In the genomic region with DNA sequence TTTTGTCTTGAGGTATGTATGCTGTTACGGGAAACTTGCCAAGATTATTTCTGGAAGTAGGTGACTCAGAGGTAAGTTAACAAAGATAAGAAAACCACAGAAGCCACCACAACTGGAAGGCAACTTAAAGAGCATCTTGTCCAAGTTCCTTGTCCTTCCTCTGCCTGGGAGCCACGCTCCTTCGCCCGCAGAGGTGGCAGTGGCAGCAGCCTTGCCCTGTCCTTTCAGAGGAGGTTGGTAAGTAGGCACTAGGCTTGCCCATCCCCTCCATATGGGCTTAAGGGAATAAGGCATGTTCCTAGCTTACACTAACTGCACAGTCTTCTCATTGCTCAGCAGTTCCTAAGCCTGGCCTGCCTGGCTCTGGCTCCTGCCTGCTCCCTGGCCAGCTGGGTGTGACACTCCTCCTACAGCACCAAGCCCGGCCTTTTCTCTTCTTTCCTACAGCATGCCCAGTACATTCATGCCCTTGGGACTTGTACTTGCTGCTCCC, we compare ENCODE assay signal across 9 cellular contexts. TPM values are rescaled to one million over a fixed set of nuclear protein-coding genes. Genes with fewer than 3 reads are reported as not detected.
DNase-seq lines count a peak whose midpoint lies in the region; ATAC-seq, FAIRE-seq and TF ChIP-seq lines count a peak whose summit lies in the region.
"Had no signal": no experiment of that assay in that cellular context is flagged by ENCODE, and none has a peak within 500 bp of the region (broad histone marks: within the 10 kb centered on the region; RNA-seq: fewer than 3 reads in every experiment).

No MANE protein-coding gene starts in this region.

- H3K36me3 ChIP-seq in psoas muscle (ENCODE audit: insufficient read depth in 1 of 2, low read depth in 1 of 2): no peaks in the 10 kb centered on the region

- no peaks in the 10 kb centered on the region for H3K36me3 Mint-ChIP-seq in activated CD4-positive, alpha-beta T cell treated with anti-CD3 and anti-CD28 coated beads, Interleukin-2, amount 10 ng/mL, durations not matched to agents 7 days and 5 days (ENCODE audit: low read depth)

- no peaks in the 10 kb centered on the region for H3K9me3 ChIP-seq in psoas muscle

- H3K4me1 Mint-ChIP-seq in activated CD4-positive, alpha-beta T cell treated with anti-CD3 and anti-CD28 coated beads, Interleukin-2, amount 10 ng/mL, durations not matched to agents 7 days and 5 days: peaks cover 22% of the 10 kb centered on the region

- ATAC-seq in psoas muscle: peak in 3 of 4 donors; percentile 32 to 38 (median 33)

- no peak for TF ChIP-seq CTCF in epithelial cell of proximal tubule (conservative IDR thresholded peaks at IDR 0.05; ENCODE audit: low read depth, low read length)
- no peak for TF ChIP-seq CTCF in psoas muscle (IDR thresholded peaks at IDR 0.05)

- DNase-seq in ELR (ENCODE audit: low read depth): peak; percentile 93
- DNase-seq in RCC 7860 (ENCODE audit: low spot score): peak; percentile 95
- DNase-seq in epithelial cell of proximal tubule (ENCODE audit: low read depth): peak; percentile 27
- no peak for DNase-seq in psoas muscle
- no peak for DNase-seq in putamen (ENCODE audit: low spot score)
- no peak for DNase-seq in NCI-H1048 (lab: John Stamatoyannopoulos, UW)
- DNase-seq in ecto neural progenitor cell (ENCODE audit: low spot score): no peak
- no peak for DNase-seq in activated CD4-positive, alpha-beta T cell treated with anti-CD3 and anti-CD28 coated beads, Interleukin-2, amount 10 ng/mL, durations not matched to agents 7 days and 5 days

- intact Hi-C loops in psoas muscle (cut with DNase I): no loop called here

- CTCF ChIA-PET in activated CD4-positive, alpha-beta T cell treated with anti-CD3 and anti-CD28 coated beads, Interleukin-2, amount 10 ng/mL, durations not matched to agents 7 days and 5 days (lab: Charles Lee): interaction anchor here (0.7 kb wide), 1 partner anchor 101 kb away, joined by 3 read pairs; no protein-coding TSS in a partner anchor

- no peaks in the 10 kb centered on the region for H3K9me3 Mint-ChIP-seq in activated CD4-positive, alpha-beta T cell treated with anti-CD3 and anti-CD28 coated beads, Interleukin-2, amount 10 ng/mL, durations not matched to agents 7 days and 5 days

- H3K27ac Mint-ChIP-seq in activated CD4-positive, alpha-beta T cell treated with anti-CD3 and anti-CD28 coated beads, Interleukin-2, amount 10 ng/mL, durations not matched to agents 7 days and 5 days: no peak overlapping the region

- H3K4me3 ChIP-seq in epithelial cell of proximal tubule (ENCODE audit: low read depth, low read length): no peak overlapping the region
- H3K4me3 ChIP-seq in psoas muscle: no peak overlapping the region

- no peak overlapping the region for H3K27ac ChIP-seq in psoas muscle

- peaks cover 45% of the 10 kb centered on the region for H3K4me1 ChIP-seq in psoas muscle

- 67 to 72% (median 68%) methylated on average over 5 of the region's 5 CpGs for WGBS in psoas muscle, 3 donors

- H3K27me3 ChIP-seq in psoas muscle (ENCODE audit: insufficient read depth in 3 of 3, low read length in 2 of 3): no peaks in the 10 kb centered on the region

- no peak overlapping the region for H3K4me3 Mint-ChIP-seq in activated CD4-positive, alpha-beta T cell treated with anti-CD3 and anti-CD28 coated beads, Interleukin-2, amount 10 ng/mL, durations not matched to agents 7 days and 5 days

- POLR2A ChIA-PET in activated CD4-positive, alpha-beta T cell treated with anti-CD3 and anti-CD28 coated beads, Interleukin-2, amount 10 ng/mL, durations not matched to agents 7 days and 5 days (lab: Charles Lee): no interaction called here

- peak; percentile 98 for FAIRE-seq in RCC 7860 (lab: Jason Lieb, UNC)
- FAIRE-seq: GM12891 had no signal

- H3K27me3 Mint-ChIP-seq in activated CD4-positive, alpha-beta T cell treated with anti-CD3 and anti-CD28 coated beads, Interleukin-2, amount 10 ng/mL, durations not matched to agents 7 days and 5 days: peaks cover 4% of the 10 kb centered on the region

RNA-seq across cellular contexts. Expression of a gene that starts 48.0 kb away (rescaled TPM):
- total RNA-seq in epithelial cell of proximal tubule (2.8 and 3.5 TPM in 2 replicates), psoas muscle (1 to 10 TPM; 2.0 to 3.8 (median 3.4) TPM)
- 1 to 10 TPM in 1 of 3 donors, under 1 TPM in 2; 0.93 to 1.3 (median 0.94) TPM for polyA plus RNA-seq in psoas muscle
- total RNA-seq in activated CD4-positive, alpha-beta T cell treated with anti-CD3 and anti-CD28 coated beads, Interleukin-2, amount 10 ng/mL, durations not matched to agents 7 days and 5 days: not detected

Comparison
In these comparisons a context has a peak if more than half of its experiments do, and no peak if none do; other contexts are left out.
1. DNase-seq: peak in ELR (single experiment), RCC 7860 (single experiment) and epithelial cell of proximal tubule (single experiment); none in psoas muscle (0 of 2), putamen (single experiment), NCI-H1048 (single experiment), ecto neural progenitor cell (single experiment) and activated CD4-positive, alpha-beta T cell treated with anti-CD3 and anti-CD28 coated beads, Interleukin-2, amount 10 ng/mL, durations not matched to agents 7 days and 5 days (single experiment).